29 cellular contexts compared by ENCODE assay signal in genomic region chr7:79872171-79872570, GRCh38.
"Had no signal": no experiment of that assay in that cellular context is flagged by ENCODE, and none has a peak within 500 bp of the region (broad histone marks: within the 10 kb centered on the region; RNA-seq: fewer than 3 reads in every experiment).

No MANE protein-coding gene starts in this region.

- FAIRE-seq: keratinocyte had no signal

- DNase-seq: kidney glomerular epithelial cell; left cardiac atrium; left lung; lower lobe of right lung; mesendoderm; mucosa of descending colon; naive thymus-derived CD4-positive, alpha-beta T cell; ovary; stimulated activated CD4-positive, alpha-beta T cell treated with anti-CD3 and anti-CD28 coated beads, Interleukin-12 subunit alpha, Interleukin-12 subunit beta, amount 100 ng/mL, for 4 hours; stimulated activated CD4-positive, alpha-beta T cell treated with anti-CD3 and anti-CD28 coated beads, Interleukin-15, amount 100 ng/mL, for 24 hours; stimulated activated CD4-positive, alpha-beta T cell treated with anti-CD3 and anti-CD28 coated beads, Interleukin-2, amount 100 ng/mL, for 24 hours; stimulated activated CD4-positive, alpha-beta T cell treated with anti-CD3 and anti-CD28 coated beads, Interleukin-4, amount 100 ng/mL, for 1 hour; stimulated activated naive B cell treated with anti-CD40 and anti-IgM and Interleukin-4, amounts not matched to agents 10 μg/mL and 1 μg/mL and 100 μg/mL, for 72 hours; stimulated activated naive CD8-positive, alpha-beta T cell treated with anti-CD3 and anti-CD28 coated beads, Interleukin-15, Interleukin-2, amounts not matched to agents 100 U/mL and 50 U/mL, for 24 hours; stomach; testis; thyroid gland; transverse colon; upper lobe of left lung had no signal

- H3K27me3 Mint-ChIP-seq: naive thymus-derived CD4-positive, alpha-beta T cell; natural killer cell treated with Interleukin-12 subunit alpha and Interleukin-12 subunit beta and Interleukin-15 and Interleukin-18, amount 100 ng/mL, for 72 hours; progenitor cell of endocrine pancreas; stimulated activated naive B cell treated with anti-CD40 and anti-IgM and Interleukin-4, amounts not matched to agents 10 μg/mL and 1 μg/mL and 100 μg/mL, for 72 hours had no signal

- H3K9me3 ChIP-seq: left lung, lower lobe of right lung, mucosa of descending colon, ovary, right atrium auricular region, stomach, testis, thyroid gland, transverse colon, upper lobe of left lung, vagina had no signal

- H3K4me1 ChIP-seq: left lung, lower lobe of right lung, right atrium auricular region, stomach, testis, thyroid gland, transverse colon, upper lobe of left lung, vagina had no signal

- H3K27ac Mint-ChIP-seq: mesothelial cell of epicardium; naive thymus-derived CD4-positive, alpha-beta T cell; natural killer cell treated with Interleukin-12 subunit alpha and Interleukin-12 subunit beta and Interleukin-15 and Interleukin-18, amount 100 ng/mL, for 72 hours; progenitor cell of endocrine pancreas; stimulated activated naive B cell treated with anti-CD40 and anti-IgM and Interleukin-4, amounts not matched to agents 10 μg/mL and 1 μg/mL and 100 μg/mL, for 72 hours had no signal

- H2AFZ ChIP-seq: hepatocyte had no signal

- ATAC-seq: left cardiac atrium; left lung; lower lobe of right lung; mucosa of descending colon; naive thymus-derived CD4-positive, alpha-beta T cell; natural killer cell treated with Interleukin-12 subunit alpha and Interleukin-12 subunit beta and Interleukin-15 and Interleukin-18, amount 100 ng/mL, for 72 hours; sciatic nerve; stimulated activated naive B cell treated with anti-CD40 and anti-IgM and Interleukin-4, amounts not matched to agents 10 μg/mL and 1 μg/mL and 100 μg/mL, for 72 hours; stimulated activated naive CD8-positive, alpha-beta T cell treated with anti-CD3 and anti-CD28 coated beads, Interleukin-15, Interleukin-2, amounts not matched to agents 100 U/mL and 50 U/mL, for 24 hours had no signal

- H3K9me3 Mint-ChIP-seq: mesothelial cell of epicardium, neural crest cell had no signal

- H3K36me3 Mint-ChIP-seq: mesothelial cell of epicardium; naive thymus-derived CD4-positive, alpha-beta T cell; stimulated activated naive B cell treated with anti-CD40 and anti-IgM and Interleukin-4, amounts not matched to agents 10 μg/mL and 1 μg/mL and 100 μg/mL, for 72 hours had no signal

- H3K27ac ChIP-seq: hepatocyte, left lung, lower lobe of right lung, ovary, right atrium auricular region, skin epidermis, stomach, testis, thyroid gland, transverse colon, upper lobe of left lung, vagina had no signal

- H3K27me3 ChIP-seq: hepatocyte, left lung, ovary, right atrium auricular region, stomach, testis, thyroid gland, transverse colon, upper lobe of left lung, vagina had no signal

- H3K4me1 Mint-ChIP-seq: mesothelial cell of epicardium; neural crest cell; stimulated activated naive B cell treated with anti-CD40 and anti-IgM and Interleukin-4, amounts not matched to agents 10 μg/mL and 1 μg/mL and 100 μg/mL, for 72 hours had no signal

- H3K4me2 ChIP-seq: hepatocyte had no signal

- H3K4me3 Mint-ChIP-seq: mesothelial cell of epicardium; naive thymus-derived CD4-positive, alpha-beta T cell; natural killer cell treated with Interleukin-12 subunit alpha and Interleukin-12 subunit beta and Interleukin-15 and Interleukin-18, amount 100 ng/mL, for 72 hours; neural crest cell; stimulated activated naive B cell treated with anti-CD40 and anti-IgM and Interleukin-4, amounts not matched to agents 10 μg/mL and 1 μg/mL and 100 μg/mL, for 72 hours had no signal

- H3K36me3 ChIP-seq: left lung, lower lobe of right lung, ovary, right atrium auricular region, stomach, thyroid gland, transverse colon, upper lobe of left lung, vagina had no signal

- H3K79me2 ChIP-seq: hepatocyte had no signal

- H3K4me3 ChIP-seq: hepatocyte, left lung, lower lobe of right lung, mucosa of descending colon, ovary, right atrium auricular region, skin epidermis, stomach, testis, thyroid gland, transverse colon, upper lobe of left lung, vagina had no signal
